Comparison of ENCODE assay signal across 32 cellular contexts in genomic region chr4:65223601-65224000, GRCh38.
"Had no signal": no experiment of that assay in that cellular context is flagged by ENCODE, and none has a peak within 500 bp of the region (broad histone marks: within the 10 kb centered on the region; RNA-seq: fewer than 3 reads in every experiment).

No MANE protein-coding gene starts in this region.

- ATAC-seq: activated CD8-positive, alpha-beta T cell treated with anti-CD3 and anti-CD28 coated beads for 36 hours; activated naive CD4-positive, alpha-beta T cell treated with anti-CD3 and anti-CD28 coated beads, Interleukin-2, amount 50 U/mL, for 72 hours; activated T-cell treated with anti-CD3 and anti-CD28 coated beads, Interleukin-2, amount 50 U/mL, for 4 hours; activated T-cell treated with anti-CD3 and anti-CD28 coated beads, Interleukin-2, amount 50 U/mL, for 72 hours; activated T-helper 17 cell treated with anti-CD3 and anti-CD28 coated beads, Interleukin-2, amount 50 U/mL, for 72 hours; body of pancreas had no signal

- H3K4me3 ChIP-seq: adrenal gland, body of pancreas, breast epithelium had no signal

- DNase-seq: activated B cell treated with CpG ODN at 0.5 μM for 24 hours; activated CD4-positive, alpha-beta memory T cell treated with anti-CD3 and anti-CD28 coated beads for 36 hours; activated CD4-positive, alpha-beta T cell treated with anti-CD3 and anti-CD28 coated beads for 4 hours; activated CD4-positive, alpha-beta T cell treated with anti-CD3 and anti-CD28 coated beads, Interleukin-2, amount 10 ng/mL, durations not matched to agents 24 days and 14 days; activated CD4-positive, alpha-beta T cell treated with anti-CD3 and anti-CD28 coated beads, Interleukin-2, amount 50 U/mL, for 1 hour; activated CD4-positive, alpha-beta T cell treated with anti-CD3 and anti-CD28 coated beads, Interleukin-2, amount 50 U/mL, for 4 hours; activated CD4-positive, CD25-positive, alpha-beta regulatory T cell treated with anti-CD3 and anti-CD28 coated beads, Interleukin-2, amount 50 U/mL, for 72 hours; activated CD8-positive, alpha-beta memory T cell treated with anti-CD3 and anti-CD28 coated beads, Interleukin-2, amount 50 U/mL, for 4 hours; activated CD8-positive, alpha-beta T cell treated with anti-CD3 and anti-CD28 coated beads for 36 hours; activated effector memory CD4-positive, alpha-beta T cell treated with anti-CD3 and anti-CD28 coated beads, Interleukin-2, amount 50 U/mL, for 16 hours; activated gamma-delta T cell treated with Interleukin-2 at 50 U/mL for 16 hours; activated naive CD4-positive, alpha-beta T cell; activated naive CD4-positive, alpha-beta T cell treated with anti-CD3 and anti-CD28 coated beads for 36 hours; activated naive CD4-positive, alpha-beta T cell treated with anti-CD3 and anti-CD28 coated beads, Interleukin-2, amount 50 U/mL, for 16 hours; activated naive CD8-positive, alpha-beta T cell treated with anti-CD3 and anti-CD28 coated beads for 36 hours; activated T-cell treated with anti-CD3 and anti-CD28 coated beads for 4 hours; activated T-cell treated with anti-CD3 and anti-CD28 coated beads, Interleukin-2, amount 50 U/mL, for 1 hour; activated T-cell treated with anti-CD3 and anti-CD28 coated beads, Interleukin-2, amount 50 U/mL, for 4 hours; activated T-cell treated with anti-CD3 and anti-CD28 coated beads, Interleukin-2, amount 50 U/mL, for 72 hours; adrenal gland; amniotic stem cell; body of pancreas; brain microvascular endothelial cell; central memory CD4-positive, alpha-beta T cell; T-helper 2 cell; T-helper 9 cell had no signal

- H3K27me3 ChIP-seq: adrenal gland, body of pancreas, brain microvascular endothelial cell, breast epithelium had no signal

- FAIRE-seq: astrocyte, TTC549 had no signal

- H3K9me3 ChIP-seq: adrenal gland, body of pancreas, breast epithelium had no signal

- H3K4me1 ChIP-seq: adrenal gland, body of pancreas, breast epithelium had no signal

- H3K27ac ChIP-seq: adrenal gland, body of pancreas, brain microvascular endothelial cell, breast epithelium, VCaP had no signal

- H3K36me3 ChIP-seq: adrenal gland, brain microvascular endothelial cell, breast epithelium had no signal
